Comparison of ENCODE assay signal across 22 cellular contexts in the genomic region with DNA sequence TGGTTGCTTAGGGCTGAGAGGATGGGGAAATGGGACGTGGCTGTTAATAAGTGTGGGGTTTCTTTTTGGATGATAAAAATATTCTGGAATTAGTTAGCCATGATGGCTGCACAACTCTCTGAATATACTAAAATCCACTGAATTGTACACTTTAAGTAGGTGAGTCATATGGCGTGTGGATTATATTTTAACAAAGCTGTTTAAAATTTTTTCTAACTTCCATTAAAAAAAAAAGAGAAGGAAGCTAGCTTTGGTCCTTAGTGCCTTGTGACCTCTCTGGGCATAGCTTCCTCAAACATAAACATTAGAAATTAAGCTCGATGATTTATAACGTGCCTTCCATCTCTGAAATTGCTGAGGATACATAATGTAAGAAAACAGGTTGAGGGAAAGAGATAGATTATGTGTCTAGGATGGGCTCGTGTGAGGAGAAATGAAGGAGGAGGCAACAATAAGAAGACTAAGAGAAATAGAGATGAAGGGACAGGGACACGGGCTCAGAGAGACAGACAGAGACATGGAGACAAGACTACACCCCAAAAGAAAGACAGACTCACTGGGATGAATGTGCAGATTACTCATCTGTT. TPM values are rescaled to one million over a fixed set of nuclear protein-coding genes. Genes with fewer than 3 reads are reported as not detected.
DNase-seq lines count a peak whose midpoint lies in the region; ATAC-seq, FAIRE-seq and TF ChIP-seq lines count a peak whose summit lies in the region.
"Had no signal": no experiment of that assay in that cellular context is flagged by ENCODE, and none has a peak within 500 bp of the region (broad histone marks: within the 10 kb centered on the region; RNA-seq: fewer than 3 reads in every experiment).

No MANE protein-coding gene starts in this region.

- H3K9me3 ChIP-seq in gastroesophageal sphincter (no peaks in the 10 kb centered on the region), subcutaneous abdominal adipose tissue (ENCODE audit: control insufficient read depth in 5 of 5, low read length in 5 of 5) (no peaks in the 10 kb centered on the region)

- no peaks in the 10 kb centered on the region for H3K27me3 ChIP-seq in gastroesophageal sphincter
- no peaks in the 10 kb centered on the region for H3K27me3 ChIP-seq in subcutaneous abdominal adipose tissue (ENCODE audit: control insufficient read depth in 5 of 5, insufficient read depth in 4 of 5, low read length in 5 of 5)

- TF ChIP-seq POLR2A in gastroesophageal sphincter (IDR thresholded peaks at IDR 0.05), result no peak

- ATAC-seq in gastroesophageal sphincter, result no peak
- ATAC-seq in GM21360 (IDR thresholded peaks at IDR 0.05; ENCODE audit: unreplicated experiment), result no peak
- ATAC-seq: esophagus mucosa, natural killer cell had no signal

- no peak overlapping the region for H3K9ac ChIP-seq in subcutaneous abdominal adipose tissue (ENCODE audit: low read length in 5 of 5)
- H3K9ac ChIP-seq: parathyroid adenoma had no signal

- no peak overlapping the region for H3K4me3 ChIP-seq in gastroesophageal sphincter
- H3K4me3 ChIP-seq in subcutaneous abdominal adipose tissue (ENCODE audit: low read depth in 1 of 5, low read length in 5 of 5), result peak overlapping the region in 1 of 5 donors; percentile 39
- H3K4me3 ChIP-seq: lung had no signal

- peak; percentile 46 for DNase-seq in EH (ENCODE audit: low read depth)
- no peak for DNase-seq in RCC 7860 (ENCODE audit: low spot score)
- DNase-seq in NCI-H2196 treated with DMSO at 0.1 percent for 48 hours (lab: John Stamatoyannopoulos, UW; ENCODE audit: unreplicated experiment), result no peak
- no peak for DNase-seq in NCI-H748 (lab: John Stamatoyannopoulos, UW; ENCODE audit: unreplicated experiment)
- DNase-seq: activated CD4-positive, alpha-beta T cell treated with anti-CD3 and anti-CD28 coated beads, Interleukin-2, amount 10 ng/mL, durations not matched to agents 24 days and 14 days; activated CD8-positive, alpha-beta memory T cell treated with anti-CD3 and anti-CD28 coated beads, Interleukin-2, amount 50 U/mL, for 4 hours; activated gamma-delta T cell; Calu3; effector CD8-positive, alpha-beta T cell; immature natural killer cell; natural killer cell; NCI-H1105 treated with DMSO at 0.1 percent for 48 hours; NCI-H2107; NCI-H524; stimulated activated CD4-positive, alpha-beta T cell treated with anti-CD3 and anti-CD28 coated beads, Interleukin-4, amount 100 ng/mL, for 24 hours had no signal

- 30 to 43% methylated on average over 2 to 6 of the region's 6 CpGs for WGBS in gastroesophageal sphincter (ENCODE audit: low coverage in 1 of 2), 2 donors

- no peak for TF ChIP-seq CTCF in gastroesophageal sphincter (IDR thresholded peaks at IDR 0.05)

- H3K27ac ChIP-seq in gastroesophageal sphincter (peak overlapping the region; percentile 81 to 88 (median 88)), subcutaneous abdominal adipose tissue (ENCODE audit: low read depth, low read length) (peak overlapping the region; percentile 79)
- H3K27ac ChIP-seq: parathyroid adenoma had no signal

- no peak for TF ChIP-seq EP300 in gastroesophageal sphincter (IDR thresholded peaks at IDR 0.05)

- H3K36me3 ChIP-seq in gastroesophageal sphincter (no peaks in the 10 kb centered on the region), subcutaneous abdominal adipose tissue (ENCODE audit: control insufficient read depth in 5 of 5, insufficient read depth in 5 of 5, low read length in 5 of 5) (no peaks in the 10 kb centered on the region)

- FAIRE-seq in RCC 7860 (lab: Jason Lieb, UNC), result peak; percentile 23
- FAIRE-seq: TTC549 had no signal

- H3K4me1 ChIP-seq in gastroesophageal sphincter (peaks cover 31 to 100% (median 39%) of the 10 kb centered on the region in 3 donors), subcutaneous abdominal adipose tissue (ENCODE audit: control insufficient read depth in 5 of 5, insufficient read depth in 5 of 5, low read length in 5 of 5) (peaks cover 24 to 57% (median 46%) of the 10 kb centered on the region in 5 donors)

RNA-seq across cellular contexts. Expression of a gene that starts 20.0 kb away (rescaled TPM):
- 100 to 1,000 TPM; 156 to 408 (median 278) TPM for total RNA-seq in gastroesophageal sphincter
- total RNA-seq: activated CD4-positive, alpha-beta T cell treated with anti-CD3 and anti-CD28 coated beads, Interleukin-2, amount 10 ng/mL, durations not matched to agents 24 days and 14 days; Calu3 had no signal
